ENCODE assay signal across 29 cellular contexts in genomic region chr10:111091833-111092232, GRCh38. TPM values are rescaled to one million over a fixed set of nuclear protein-coding genes. Genes with fewer than 3 reads are reported as not detected.
"Had no signal": no experiment of that assay in that cellular context is flagged by ENCODE, and none has a peak within 500 bp of the region (broad histone marks: within the 10 kb centered on the region; RNA-seq: fewer than 3 reads in every experiment).

No MANE protein-coding gene starts in this region.

- H3K27ac ChIP-seq: brain microvascular endothelial cell, colonic mucosa, dorsolateral prefrontal cortex, epithelial cell of prostate, esophagus squamous epithelium, gastroesophageal sphincter, VCaP had no signal

- ATAC-seq: activated CD8-positive, alpha-beta T cell treated with anti-CD3 and anti-CD28 coated beads for 36 hours; activated T-cell treated with anti-CD3 and anti-CD28 coated beads, Interleukin-2, amount 50 U/mL, for 4 hours; activated T-helper 17 cell treated with anti-CD3 and anti-CD28 coated beads, Interleukin-2, amount 50 U/mL, for 72 hours; effector memory CD8-positive, alpha-beta T cell; gastroesophageal sphincter; WTC11 had no signal

- H3K27ac Mint-ChIP-seq: activated CD4-positive, alpha-beta T cell treated with anti-CD3 and anti-CD28 coated beads, Interleukin-2, amount 10 ng/mL, durations not matched to agents 7 days and 5 days; activated CD8-positive, alpha-beta T cell treated with anti-CD3 and anti-CD28 coated beads for 36 hours; activated naive CD8-positive, alpha-beta T cell; activated T-helper 17 cell treated with anti-CD3 and anti-CD28 coated beads, Interleukin-2, amount 50 U/mL, for 72 hours; dendritic cell treated with granulocyte-macrophage colony-stimulating factor and Interleukin-4, amounts not matched to agents 40 ng/mL and 50 ng/mL, for 4 days; effector memory CD8-positive, alpha-beta T cell; WTC11 had no signal

- DNase-seq: activated CD4-positive, alpha-beta T cell treated with anti-CD3 and anti-CD28 coated beads for 1 hour; activated CD4-positive, alpha-beta T cell treated with anti-CD3 and anti-CD28 coated beads for 4 hours; activated CD4-positive, alpha-beta T cell treated with anti-CD3 and anti-CD28 coated beads, Interleukin-2, amount 10 ng/mL, durations not matched to agents 7 days and 5 days; activated CD4-positive, alpha-beta T cell treated with anti-CD3 and anti-CD28 coated beads, Interleukin-2, amount 50 U/mL, for 4 hours; activated CD8-positive, alpha-beta memory T cell treated with anti-CD3 and anti-CD28 coated beads for 24 hours; activated CD8-positive, alpha-beta T cell treated with anti-CD3 and anti-CD28 coated beads for 36 hours; activated effector memory CD4-positive, alpha-beta T cell treated with Interleukin-2 at 50 U/mL for 16 hours; activated gamma-delta T cell treated with Interleukin-2 at 50 U/mL for 16 hours; activated naive CD4-positive, alpha-beta T cell treated with anti-CD3 and anti-CD28 coated beads, Interleukin-2, amount 50 U/mL, for 16 hours; activated naive CD4-positive, alpha-beta T cell treated with Interleukin-2 at 50 U/mL for 16 hours; activated T-cell treated with anti-CD3 and anti-CD28 coated beads, Interleukin-2, amount 50 U/mL, for 4 hours; amniotic stem cell; anterior cingulate cortex; brain microvascular endothelial cell; caudate nucleus; colonic mucosa; dorsolateral prefrontal cortex; effector memory CD8-positive, alpha-beta T cell; esophagus squamous epithelium; foreskin melanocyte; T-helper 2 cell had no signal

- H3K4me1 Mint-ChIP-seq: activated CD4-positive, alpha-beta T cell treated with anti-CD3 and anti-CD28 coated beads, Interleukin-2, amount 10 ng/mL, durations not matched to agents 7 days and 5 days; activated T-helper 17 cell treated with anti-CD3 and anti-CD28 coated beads, Interleukin-2, amount 50 U/mL, for 72 hours; WTC11 had no signal

- H3K9me3 Mint-ChIP-seq: activated CD4-positive, alpha-beta T cell treated with anti-CD3 and anti-CD28 coated beads, Interleukin-2, amount 10 ng/mL, durations not matched to agents 7 days and 5 days; activated CD8-positive, alpha-beta T cell treated with anti-CD3 and anti-CD28 coated beads for 36 hours; activated T-cell treated with anti-CD3 and anti-CD28 coated beads, Interleukin-2, amount 50 U/mL, for 4 hours; activated T-helper 17 cell treated with anti-CD3 and anti-CD28 coated beads, Interleukin-2, amount 50 U/mL, for 72 hours; effector memory CD8-positive, alpha-beta T cell had no signal

- H3K4me3 Mint-ChIP-seq: activated CD4-positive, alpha-beta T cell treated with anti-CD3 and anti-CD28 coated beads, Interleukin-2, amount 10 ng/mL, durations not matched to agents 7 days and 5 days; activated CD8-positive, alpha-beta T cell treated with anti-CD3 and anti-CD28 coated beads for 36 hours; activated naive CD8-positive, alpha-beta T cell; activated T-cell treated with anti-CD3 and anti-CD28 coated beads, Interleukin-2, amount 50 U/mL, for 4 hours; activated T-helper 17 cell treated with anti-CD3 and anti-CD28 coated beads, Interleukin-2, amount 50 U/mL, for 72 hours; dendritic cell treated with granulocyte-macrophage colony-stimulating factor and Interleukin-4, amounts not matched to agents 40 ng/mL and 50 ng/mL, for 4 days; effector memory CD8-positive, alpha-beta T cell; WTC11 had no signal

- H3K36me3 Mint-ChIP-seq: activated naive CD8-positive, alpha-beta T cell; WTC11 had no signal

- H3K4me3 ChIP-seq: colonic mucosa, dorsolateral prefrontal cortex, esophagus squamous epithelium, gastroesophageal sphincter had no signal

RNA-seq across cellular contexts. Expression of gene ADRA2A, which starts 15.0 kb away (rescaled TPM):
- total RNA-seq: activated CD4-positive, alpha-beta T cell treated with anti-CD3 and anti-CD28 coated beads, Interleukin-2, amount 10 ng/mL, durations not matched to agents 7 days and 5 days; activated T-helper 17 cell treated with anti-CD3 and anti-CD28 coated beads, Interleukin-2, amount 50 U/mL, for 72 hours; T-helper 1 cell treated with Interleukin-12 subunit alpha and Interleukin-12 subunit beta and Interleukin-4 antibody, amounts not matched to agents 30 ng/mL and 1 ng/mL, for 36 hours had no signal
